ENCODE assay signal across 19 cellular contexts in genomic region chr22:47556473-47556872, GRCh38.
DNase-seq lines count a peak whose midpoint lies in the region; ATAC-seq and TF ChIP-seq lines count a peak whose summit lies in the region.
"Had no signal": no experiment of that assay in that cellular context is flagged by ENCODE, and none has a peak within 500 bp of the region (broad histone marks: within the 10 kb centered on the region; RNA-seq: fewer than 3 reads in every experiment).

No MANE protein-coding gene starts in this region.

- H3K36me3 Mint-ChIP-seq in progenitor cell of endocrine pancreas (ENCODE audit: insufficient read depth): peaks cover 3% of the 10 kb centered on the region
- H3K36me3 Mint-ChIP-seq: CD8-positive, alpha-beta T cell had no signal

- no peak for TF ChIP-seq CTCF in progenitor cell of endocrine pancreas (IDR thresholded peaks at IDR 0.05; ENCODE audit: unreplicated experiment)

- no peak overlapping the region for H3K4me3 Mint-ChIP-seq in progenitor cell of endocrine pancreas (ENCODE audit: low read depth)
- H3K4me3 Mint-ChIP-seq: B cell; CD4-positive, alpha-beta T cell; CD8-positive, alpha-beta T cell had no signal

- H3K9ac ChIP-seq in HUES48 (ENCODE audit: low read depth, low read length): no peak overlapping the region
- H3K9ac ChIP-seq: BLaER1 treated with 17β-estradiol and CSF1 and Interleukin-3, amounts not matched to agents 10 nM and 100 nM had no signal

- H3K9me3 ChIP-seq in HUES48 (ENCODE audit: control insufficient read depth, insufficient read depth, low read length): peaks cover 96% of the 10 kb centered on the region
- H3K9me3 ChIP-seq: A549, Caco-2 had no signal

- no peaks in the 10 kb centered on the region for H3K36me3 ChIP-seq in HUES48 (ENCODE audit: control insufficient read depth, insufficient read depth, low read length)
- H3K36me3 ChIP-seq: BLaER1 treated with 17β-estradiol and CSF1 and Interleukin-3, amounts not matched to agents 10 nM and 100 nM had no signal

- no peak for ATAC-seq in left lobe of liver
- ATAC-seq: A549; CD8-positive, alpha-beta T cell had no signal

- intact Hi-C loops in posterior vena cava (cut with DNase I): no loop called here

- peak overlapping the region; percentile 19; the same call in 1 of the 2 replicates for H3K4me3 ChIP-seq in HUES48 (ENCODE audit: low read depth, low read length)
- H3K4me3 ChIP-seq: A549; BLaER1 treated with 17β-estradiol and CSF1 and Interleukin-3, amounts not matched to agents 10 nM and 100 nM had no signal

- peaks cover 64% of the 10 kb centered on the region for H3K9me3 Mint-ChIP-seq in progenitor cell of endocrine pancreas (ENCODE audit: low read depth)
- H3K9me3 Mint-ChIP-seq: CD4-positive, alpha-beta T cell; CD8-positive, alpha-beta T cell had no signal

- no peak overlapping the region for H3K27ac Mint-ChIP-seq in progenitor cell of endocrine pancreas
- H3K27ac Mint-ChIP-seq: B cell; CD4-positive, alpha-beta T cell; CD8-positive, alpha-beta T cell had no signal

- H3K4me1 ChIP-seq in HUES48 (ENCODE audit: control insufficient read depth, insufficient read depth, low read length): no peaks in the 10 kb centered on the region
- H3K4me1 ChIP-seq: A549; BLaER1 treated with 17β-estradiol and CSF1 and Interleukin-3, amounts not matched to agents 10 nM and 100 nM; Caco-2 had no signal

- no peaks in the 10 kb centered on the region for H3K27me3 Mint-ChIP-seq in progenitor cell of endocrine pancreas
- H3K27me3 Mint-ChIP-seq: B cell; CD4-positive, alpha-beta T cell had no signal

- no peak overlapping the region for H3K27ac ChIP-seq in HUES48 (ENCODE audit: low read depth, low read length)
- H3K27ac ChIP-seq: 22Rv1; A549; BLaER1 treated with 17β-estradiol and CSF1 and Interleukin-3, amounts not matched to agents 10 nM and 100 nM; C4-2B had no signal

- no peaks in the 10 kb centered on the region for H3K27me3 ChIP-seq in HUES48 (ENCODE audit: control insufficient read depth, insufficient read depth, low read length)
- H3K27me3 ChIP-seq: BLaER1 treated with 17β-estradiol and CSF1 and Interleukin-3, amounts not matched to agents 10 nM and 100 nM had no signal

- peak; percentile 5 for DNase-seq in activated CD8-positive, alpha-beta memory T cell treated with anti-CD3 and anti-CD28 coated beads for 24 hours
- DNase-seq in activated CD8-positive, alpha-beta memory T cell treated with anti-CD3 and anti-CD28 coated beads, Interleukin-2, amount 50 U/mL, for 48 hours: no peak
- DNase-seq in left lobe of liver (ENCODE audit: low spot score): peak; percentile 10
- peak; percentile 11 for DNase-seq in posterior vena cava (ENCODE audit: low spot score)
- DNase-seq in SK-N-DZ (ENCODE audit: low spot score): no peak
- DNase-seq in progenitor cell of endocrine pancreas (ENCODE audit: low spot score, unreplicated experiment): no peak
- DNase-seq: AML-193; Caco-2; Calu3; CD4-positive, alpha-beta T cell; CD8-positive, alpha-beta T cell; DMS79 treated with DMSO at 0.1 percent for 48 hours; GF-D8 had no signal

- no peaks in the 10 kb centered on the region for H3K4me1 Mint-ChIP-seq in progenitor cell of endocrine pancreas (ENCODE audit: low read depth)
- H3K4me1 Mint-ChIP-seq: B cell had no signal

Comparison
In these comparisons a context has a peak if more than half of its experiments do, and no peak if none do; other contexts are left out.
1. DNase-seq: peak in activated CD8-positive, alpha-beta memory T cell treated with anti-CD3 and anti-CD28 coated beads for 24 hours (single experiment), left lobe of liver (single experiment) and posterior vena cava (single experiment); none in activated CD8-positive, alpha-beta memory T cell treated with anti-CD3 and anti-CD28 coated beads, Interleukin-2, amount 50 U/mL, for 48 hours (single experiment), SK-N-DZ (single experiment) and progenitor cell of endocrine pancreas (single experiment).